ENCODE assay signal across 1 cellular context in genomic region chr11:133230446-133230845, GRCh38.
TF ChIP-seq lines count a peak whose summit lies in the region.

No MANE protein-coding gene starts in this region.

TF ChIP-seq in HEK293, 187 proteins besides CTCF, POLR2A, EP300 and RAD21 (continued from another document):
- TF ChIP-seq PRDM6 (tag by site-specific recombination; IDR thresholded peaks at IDR 0.05) (no peak), ZNF664 (tag by site-specific recombination; IDR thresholded peaks at IDR 0.05) (no peak), ZNF514 (tag by site-specific recombination; IDR thresholded peaks at IDR 0.05) (no peak), ZNF202 (tag by site-specific recombination; IDR thresholded peaks at IDR 0.05; ENCODE audit: borderline replicate concordance) (no peak)
TF ChIP-seq in HEK293: peak in this region for 1.
